Comparison of ENCODE assay signal across 10 cellular contexts in the genomic region with DNA sequence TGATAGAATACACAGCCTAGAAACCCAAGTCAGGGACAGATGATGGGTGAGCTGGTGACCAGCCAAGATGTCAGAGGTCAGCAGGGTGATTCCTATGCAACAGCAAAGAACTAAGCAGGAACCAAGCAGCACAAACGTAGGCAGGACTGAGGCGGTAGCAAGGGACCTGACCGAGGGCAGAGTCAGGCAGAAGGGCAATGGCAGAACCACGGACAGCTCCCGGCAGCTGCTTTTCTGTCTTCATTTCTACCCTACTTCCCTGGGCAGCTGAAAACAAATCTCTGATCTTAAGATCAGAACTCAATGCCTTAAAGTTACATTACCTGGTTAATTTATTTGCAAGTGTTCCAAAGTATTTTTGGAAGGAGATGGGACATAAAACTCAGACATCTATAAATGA.
DNase-seq lines count a peak whose midpoint lies in the region; ATAC-seq, FAIRE-seq and TF ChIP-seq lines count a peak whose summit lies in the region.
"Had no signal": no experiment of that assay in that cellular context is flagged by ENCODE, and none has a peak within 500 bp of the region (broad histone marks: within the 10 kb centered on the region; RNA-seq: fewer than 3 reads in every experiment).

No MANE protein-coding gene starts in this region.

- POLR2A ChIA-PET in activated CD4-positive, alpha-beta T cell treated with anti-CD3 and anti-CD28 coated beads, Interleukin-2, amount 10 ng/mL, durations not matched to agents 7 days and 5 days (lab: Charles Lee), result no interaction called here

- TF ChIP-seq CTCF in epithelial cell of esophagus (IDR thresholded peaks at IDR 0.05; ENCODE audit: insufficient read depth, low read depth, low read length, missing control alignments), result no peak

- H3K27me3 ChIP-seq in small intestine (ENCODE audit: control insufficient read depth in 2 of 2, insufficient read depth in 2 of 2, low read length in 2 of 2), result no peaks in the 10 kb centered on the region
- H3K27me3 ChIP-seq: uterus had no signal

- no peak overlapping the region for H3K27ac ChIP-seq in small intestine (ENCODE audit: low read depth in 1 of 2, low read length in 1 of 2)
- H3K27ac ChIP-seq: uterus had no signal

- H3K4me3 Mint-ChIP-seq in activated CD4-positive, alpha-beta T cell treated with anti-CD3 and anti-CD28 coated beads, Interleukin-2, amount 10 ng/mL, durations not matched to agents 7 days and 5 days, result no peak overlapping the region
- H3K4me3 Mint-ChIP-seq: activated naive CD8-positive, alpha-beta T cell had no signal

- H3K27me3 Mint-ChIP-seq in activated CD4-positive, alpha-beta T cell treated with anti-CD3 and anti-CD28 coated beads, Interleukin-2, amount 10 ng/mL, durations not matched to agents 7 days and 5 days, result peaks cover 2% of the 10 kb centered on the region

- H3K4me3 ChIP-seq in epithelial cell of esophagus (ENCODE audit: low read length) (no peak overlapping the region), small intestine (ENCODE audit: low read depth in 1 of 2, low read length in 2 of 2) (no peak overlapping the region)
- H3K4me3 ChIP-seq: uterus had no signal

- WGBS in small intestine, 3 donors, result 12 to 41% (median 19%) methylated on average over 5 of the region's 5 CpGs

- H3K4me1 ChIP-seq in small intestine (ENCODE audit: control insufficient read depth in 2 of 2, insufficient read depth in 1 of 2, low read depth in 1 of 2, low read length in 1 of 2), result no peaks in the 10 kb centered on the region
- H3K4me1 ChIP-seq: uterus had no signal

- peak; percentile 9 for DNase-seq in activated CD4-positive, alpha-beta T cell treated with anti-CD3 and anti-CD28 coated beads, Interleukin-2, amount 10 ng/mL, durations not matched to agents 7 days and 5 days
- no peak for DNase-seq in activated CD4-positive, alpha-beta T cell treated with anti-CD3 and anti-CD28 coated beads for 1 hour
- DNase-seq in RPMI7951 (ENCODE audit: low read depth) (peak; percentile 32), epithelial cell of esophagus (ENCODE audit: low read depth) (peak; percentile 51), small intestine (peak; percentile 8), superior temporal gyrus (ENCODE audit: extremely low spot score) (no peak), occipital lobe (lab: John Stamatoyannopoulos, UW) (no peak)
- DNase-seq: uterus had no signal

- no peak overlapping the region for H3K27ac Mint-ChIP-seq in activated CD4-positive, alpha-beta T cell treated with anti-CD3 and anti-CD28 coated beads, Interleukin-2, amount 10 ng/mL, durations not matched to agents 7 days and 5 days
- H3K27ac Mint-ChIP-seq: activated naive CD8-positive, alpha-beta T cell had no signal

- H3K36me3 ChIP-seq in small intestine (ENCODE audit: control insufficient read depth in 2 of 2, insufficient read depth in 2 of 2, low read length in 2 of 2), result no peaks in the 10 kb centered on the region
- H3K36me3 ChIP-seq: uterus had no signal

- no peaks in the 10 kb centered on the region for H3K4me1 Mint-ChIP-seq in activated CD4-positive, alpha-beta T cell treated with anti-CD3 and anti-CD28 coated beads, Interleukin-2, amount 10 ng/mL, durations not matched to agents 7 days and 5 days

- peaks cover 11% of the 10 kb centered on the region for H3K9me3 Mint-ChIP-seq in activated CD4-positive, alpha-beta T cell treated with anti-CD3 and anti-CD28 coated beads, Interleukin-2, amount 10 ng/mL, durations not matched to agents 7 days and 5 days

- no peak for ATAC-seq in GM18498 (IDR thresholded peaks at IDR 0.05; ENCODE audit: unreplicated experiment)

- no peaks in the 10 kb centered on the region for H3K36me3 Mint-ChIP-seq in activated CD4-positive, alpha-beta T cell treated with anti-CD3 and anti-CD28 coated beads, Interleukin-2, amount 10 ng/mL, durations not matched to agents 7 days and 5 days (ENCODE audit: low read depth)

- CTCF ChIA-PET in activated CD4-positive, alpha-beta T cell treated with anti-CD3 and anti-CD28 coated beads, Interleukin-2, amount 10 ng/mL, durations not matched to agents 7 days and 5 days (lab: Charles Lee), result interaction anchor here (1.4 kb wide), 1 partner anchor 10 kb away, joined by 4 read pairs; no protein-coding TSS in a partner anchor

- no peaks in the 10 kb centered on the region for H3K9me3 ChIP-seq in small intestine (ENCODE audit: control insufficient read depth, low read depth)

- no peak for FAIRE-seq in small intestine (lab: Jason Lieb, UNC)

Comparison
In these comparisons a context has a peak if more than half of its experiments do, and no peak if none do; other contexts are left out.
1. DNase-seq: peak in activated CD4-positive, alpha-beta T cell treated with anti-CD3 and anti-CD28 coated beads, Interleukin-2, amount 10 ng/mL, durations not matched to agents 7 days and 5 days (single experiment), RPMI7951 (single experiment), epithelial cell of esophagus (single experiment) and small intestine (single experiment); none in activated CD4-positive, alpha-beta T cell treated with anti-CD3 and anti-CD28 coated beads for 1 hour (single experiment), superior temporal gyrus (single experiment) and occipital lobe (single experiment).